Comparison of ENCODE assay signal across 10 cellular contexts in the genomic region with DNA sequence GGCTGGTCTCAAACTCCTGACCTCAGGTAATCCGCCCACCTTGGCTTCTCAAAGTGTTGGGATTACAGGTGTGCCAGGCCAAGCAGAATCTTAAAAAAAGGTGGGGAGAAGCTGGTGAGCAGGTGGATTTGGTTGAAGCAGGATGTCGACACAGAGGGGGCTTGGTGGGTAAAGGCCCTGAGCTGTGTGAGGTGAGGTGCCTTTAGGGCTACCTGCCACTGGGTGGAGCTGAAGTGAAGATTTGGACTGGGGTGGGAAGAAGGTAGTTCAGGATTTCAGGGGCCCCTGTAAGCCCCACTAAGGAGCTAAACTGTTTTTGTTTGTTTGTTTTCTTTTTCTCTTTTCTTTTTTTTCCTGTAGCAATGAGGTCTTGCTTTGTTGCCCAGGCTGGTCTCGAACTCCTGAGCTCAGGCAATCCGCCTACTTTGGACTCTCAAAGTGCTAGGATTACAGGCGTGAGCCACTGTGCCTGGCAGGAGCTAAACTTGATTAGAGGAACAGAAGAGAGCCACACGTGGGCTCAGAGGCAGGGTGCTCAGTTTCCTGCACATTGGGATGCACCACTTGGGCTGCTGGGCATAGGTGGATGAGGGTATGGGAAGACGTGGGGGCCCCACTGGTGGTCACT. TPM values are rescaled to one million over a fixed set of nuclear protein-coding genes. Genes with fewer than 3 reads are reported as not detected.
DNase-seq lines count a peak whose midpoint lies in the region; ATAC-seq and TF ChIP-seq lines count a peak whose summit lies in the region.
"Had no signal": no experiment of that assay in that cellular context is flagged by ENCODE, and none has a peak within 500 bp of the region (broad histone marks: within the 10 kb centered on the region; RNA-seq: fewer than 3 reads in every experiment).

No MANE protein-coding gene starts in this region.

- peaks cover 9% of the 10 kb centered on the region for H3K36me3 Mint-ChIP-seq in MCF 10A (ENCODE audit: insufficient read depth, unreplicated experiment)
- H3K36me3 Mint-ChIP-seq in endodermal cell (ENCODE audit: low read depth) = no peaks in the 10 kb centered on the region
- no peaks in the 10 kb centered on the region for H3K36me3 Mint-ChIP-seq in type B pancreatic cell
- H3K36me3 Mint-ChIP-seq: IgD-negative memory B cell had no signal

- H3K9me3 Mint-ChIP-seq in MCF 10A (ENCODE audit: unreplicated experiment) = no peaks in the 10 kb centered on the region
- peaks cover 17% of the 10 kb centered on the region for H3K9me3 Mint-ChIP-seq in endodermal cell
- no peaks in the 10 kb centered on the region for H3K9me3 Mint-ChIP-seq in type B pancreatic cell

- BruUV-seq in MCF 10A (replicated peaks; lab: Mats Ljungman, UMichigan) = no TSS peak

- H3K27ac ChIP-seq in breast epithelium (no peak overlapping the region), MM.1S (ENCODE audit: low read length) (no peak overlapping the region), endodermal cell (ENCODE audit: low read depth, low read length) (no peak overlapping the region)

- no peaks in the 10 kb centered on the region for H3F3A ChIP-seq in MM.1S (ENCODE audit: insufficient read depth, low read length)

- ATAC-seq in HG02973 (IDR thresholded peaks at IDR 0.05; ENCODE audit: unreplicated experiment) (no peak), Right ventricle myocardium inferior (no peak)

- H2AFZ ChIP-seq in MM.1S (ENCODE audit: low read length) = no peak overlapping the region

- H4K20me1 ChIP-seq in MM.1S (ENCODE audit: insufficient read depth, low read length) = no peaks in the 10 kb centered on the region

- no peak for TF ChIP-seq POLR2A in breast epithelium (IDR thresholded peaks at IDR 0.05)

- TF ChIP-seq CTCF in MCF 10A (IDR thresholded peaks at IDR 0.05; ENCODE audit: unreplicated experiment) (peak; percentile 33), breast epithelium (IDR thresholded peaks at IDR 0.05) (no peak), MM.1S (IDR thresholded peaks at IDR 0.05; ENCODE audit: low read length) (peak; percentile 45), endodermal cell (conservative IDR thresholded peaks at IDR 0.05) (peak; percentile 76), type B pancreatic cell (conservative IDR thresholded peaks at IDR 0.05) (peak; percentile 58)

- DNase-seq in MCF 10A (ENCODE audit: unreplicated experiment) (peak; percentile 33), breast epithelium (ENCODE audit: low spot score in 2 of 2) (no peak), MM.1S (no peak), endodermal cell (peak; percentile 82), type B pancreatic cell (ENCODE audit: extremely low spot score, unreplicated experiment) (no peak), Right ventricle myocardium inferior (ENCODE audit: missing footprints) (no peak), NCI-H187 treated with DMSO at 0.1 percent for 48 hours (lab: John Stamatoyannopoulos, UW) (no peak)
- DNase-seq: activated CD8-positive, alpha-beta memory T cell treated with anti-CD3 and anti-CD28 coated beads, Interleukin-2, amount 50 U/mL, for 48 hours had no signal

- no peaks in the 10 kb centered on the region for H3K79me2 ChIP-seq in MM.1S (ENCODE audit: low read length)

- H3K36me3 ChIP-seq in breast epithelium = no peaks in the 10 kb centered on the region
- no peaks in the 10 kb centered on the region for H3K36me3 ChIP-seq in MM.1S (replicated peaks; ENCODE audit: insufficient read depth, low read length)
- H3K36me3 ChIP-seq in endodermal cell (ENCODE audit: control insufficient read depth, insufficient read depth, low read length) = no peaks in the 10 kb centered on the region

- H3K27me3 ChIP-seq in breast epithelium = no peaks in the 10 kb centered on the region
- peaks cover 41% of the 10 kb centered on the region for H3K27me3 ChIP-seq in MM.1S (replicated peaks; ENCODE audit: insufficient read depth, low read length)
- no peaks in the 10 kb centered on the region for H3K27me3 ChIP-seq in endodermal cell (ENCODE audit: control insufficient read depth, insufficient read depth, low read length, poor library complexity, severe bottlenecking)

- no peaks in the 10 kb centered on the region for H3K9me2 ChIP-seq in MM.1S (replicated peaks; ENCODE audit: insufficient read depth, low read length)

- H3K4me1 Mint-ChIP-seq in MCF 10A (ENCODE audit: insufficient read depth, unreplicated experiment) = peaks cover 10% of the 10 kb centered on the region
- peaks cover 3% of the 10 kb centered on the region for H3K4me1 Mint-ChIP-seq in endodermal cell
- H3K4me1 Mint-ChIP-seq in type B pancreatic cell (ENCODE audit: unreplicated experiment) = no peaks in the 10 kb centered on the region

- no peak overlapping the region for H3K4me2 ChIP-seq in MM.1S (ENCODE audit: low read depth, low read length)

- H3K4me3 ChIP-seq in breast epithelium (no peak overlapping the region), MM.1S (ENCODE audit: low read length) (no peak overlapping the region), endodermal cell (ENCODE audit: low read length) (no peak overlapping the region)

- 80 to 81% methylated on average over 6 to 7 of the region's 7 CpGs for WGBS in endodermal cell (ENCODE audit: insufficient coverage in 1 of 2, insufficient read length in 1 of 2), 2 experiments

- CTCF ChIA-PET in MCF 10A (lab: Yijun Ruan, JAX) = interaction anchor here (0.7 to 1.8 kb wide), 3 partner anchors 24 to 308 kb away, joined by 3 to 7 read pairs (median 5); no protein-coding TSS in a partner anchor

- H3K9me3 ChIP-seq in breast epithelium (no peaks in the 10 kb centered on the region), MM.1S (replicated peaks; ENCODE audit: insufficient read depth, low read length) (no peaks in the 10 kb centered on the region), endodermal cell (ENCODE audit: control insufficient read depth, low read length) (peaks cover 13% of the 10 kb centered on the region)

- POLR2A ChIA-PET in MCF 10A (lab: Yijun Ruan, JAX) = interaction anchor here (0.6 kb wide), 2 partner anchors 16 to 159 kb away, joined by 3 read pairs; no protein-coding TSS in a partner anchor

- H3K4me1 ChIP-seq in breast epithelium (no peaks in the 10 kb centered on the region), MM.1S (ENCODE audit: low read length) (no peaks in the 10 kb centered on the region; the same call in 1 of the 2 replicates), endodermal cell (ENCODE audit: control insufficient read depth, insufficient read depth, low read length) (no peaks in the 10 kb centered on the region)

- H3K27me3 Mint-ChIP-seq in MCF 10A (ENCODE audit: insufficient read depth, unreplicated experiment) (no peaks in the 10 kb centered on the region), endodermal cell (ENCODE audit: insufficient read depth) (peaks cover 19% of the 10 kb centered on the region), type B pancreatic cell (no peaks in the 10 kb centered on the region)
- H3K27me3 Mint-ChIP-seq: IgD-negative memory B cell had no signal

- H3K27ac Mint-ChIP-seq in MCF 10A (ENCODE audit: low read depth, unreplicated experiment) (no peak overlapping the region), endodermal cell (no peak overlapping the region), type B pancreatic cell (no peak overlapping the region)

- H3K9ac ChIP-seq in MM.1S (ENCODE audit: low read length) = no peak overlapping the region
- no peak overlapping the region for H3K9ac ChIP-seq in endodermal cell (ENCODE audit: extremely low read depth, low read length, poor library complexity, severe bottlenecking)

- H3K4me3 Mint-ChIP-seq in MCF 10A (ENCODE audit: unreplicated experiment) (no peak overlapping the region), endodermal cell (no peak overlapping the region), type B pancreatic cell (no peak overlapping the region)

- intact Hi-C loops in MCF 10A (cut with micrococcal nuclease) (no loop called here), breast epithelium (cut with DNase I; ENCODE audit: low total_unique reads) (no loop called here), Right ventricle myocardium inferior (cut with DNase I) (no loop called here)

RNA-seq across cellular contexts. Expression of a gene that starts 6.0 kb away (rescaled TPM):
- total RNA-seq in MCF 10A (2022) (0.19 and 0.22 TPM in 2 replicates), breast epithelium (1 to 10 TPM in 1 of 3 donors, not detected in 2; 1.6 TPM), endodermal cell (1 to 10 TPM in 1 of 2 donors, under 1 TPM in 1; 0.73 to 1.9 TPM), type B pancreatic cell (ENCODE audit: low replicate concordance) (0.71 and 2.8 TPM in 2 replicates), Right ventricle myocardium inferior (2.8 TPM)
- polyA plus RNA-seq in endodermal cell (2013, experiment 1 of 2) = 1.4 TPM
- 1.3 TPM for polyA plus RNA-seq in endodermal cell (2013, experiment 2 of 2)
- polyA plus RNA-seq: IgD-negative memory B cell had no signal

RNA-seq across cellular contexts. Expression of a gene that starts 11.4 kb away (rescaled TPM):
- not detected in 2 replicates for total RNA-seq in MCF 10A (2022)
- total RNA-seq in breast epithelium = 1 to 10 TPM; 1.6 to 2.4 (median 2.0) TPM
- under 1 TPM; 0.33 to 0.49 TPM for total RNA-seq in endodermal cell
- polyA plus RNA-seq in endodermal cell (2013, experiment 1 of 2) = 0.61 TPM
- polyA plus RNA-seq in endodermal cell (2013, experiment 2 of 2) = 0.50 TPM
- total RNA-seq in type B pancreatic cell (ENCODE audit: low replicate concordance) = 3.3 and 6.7 TPM in 2 replicates
- total RNA-seq in Right ventricle myocardium inferior = 0.51 TPM
- polyA plus RNA-seq: IgD-negative memory B cell had no signal

RNA-seq across cellular contexts. Expression of a gene that starts 19.0 kb away (rescaled TPM):
- total RNA-seq in MCF 10A (2022) = 20.6 and 24.9 TPM in 2 replicates
- 10 to 100 TPM; 35.8 to 59.9 (median 52.4) TPM for total RNA-seq in breast epithelium
- 10 to 100 TPM; 16.6 to 19.6 TPM for total RNA-seq in endodermal cell
- polyA plus RNA-seq in endodermal cell (2013, experiment 1 of 2) = 21.8 TPM
- 21.4 TPM for polyA plus RNA-seq in endodermal cell (2013, experiment 2 of 2)
- total RNA-seq in type B pancreatic cell (ENCODE audit: low replicate concordance) = 16.9 and 26.4 TPM in 2 replicates
- total RNA-seq in Right ventricle myocardium inferior = 17.0 TPM

RNA-seq across cellular contexts. Expression of a gene that starts 24.8 kb away (rescaled TPM):
- total RNA-seq in MCF 10A (2022) = not detected in 2 replicates
- total RNA-seq in breast epithelium = not detected
- total RNA-seq in endodermal cell = not detected
- 0.39 TPM for polyA plus RNA-seq in endodermal cell (2013, experiment 1 of 2)
- polyA plus RNA-seq in endodermal cell (2013, experiment 2 of 2) = 0.58 TPM
- total RNA-seq in type B pancreatic cell (ENCODE audit: low replicate concordance) = 0.65 TPM in 1 of 2 replicates, not detected in the other
- not detected for total RNA-seq in Right ventricle myocardium inferior
- polyA plus RNA-seq: IgD-negative memory B cell had no signal

RNA-seq across cellular contexts. Expression of a gene that starts 38.8 kb away (rescaled TPM):
- total RNA-seq in MCF 10A (2022) (49.2 and 57.3 TPM in 2 replicates), breast epithelium (10 to 100 TPM; 37.6 to 59.0 (median 46.2) TPM), endodermal cell (10 to 100 TPM; 56.5 to 73.2 TPM), type B pancreatic cell (ENCODE audit: low replicate concordance) (60.3 and 102 TPM in 2 replicates), Right ventricle myocardium inferior (24.3 TPM)
- 38.3 TPM for polyA plus RNA-seq in endodermal cell (2013, experiment 1 of 2)
- polyA plus RNA-seq in endodermal cell (2013, experiment 2 of 2) = 33.0 TPM

Comparison
In these comparisons a context has a peak if more than half of its experiments do, and no peak if none do; other contexts are left out.
1. DNase-seq: peak in MCF 10A (single experiment) and endodermal cell (single experiment); none in breast epithelium (0 of 2), MM.1S (single experiment), type B pancreatic cell (single experiment), Right ventricle myocardium inferior (single experiment) and NCI-H187 treated with DMSO at 0.1 percent for 48 hours (single experiment).
2. CTCF ChIP-seq: peak in MCF 10A (single experiment), MM.1S (single experiment), endodermal cell (single experiment) and type B pancreatic cell (single experiment); none in breast epithelium (0 of 3).